In genomic region chr16:19523559-19524355, GRCh38 we compare ENCODE assay signal across 1 cellular context.
TF ChIP-seq lines count a peak whose summit lies in the region.

A gene with protein sequence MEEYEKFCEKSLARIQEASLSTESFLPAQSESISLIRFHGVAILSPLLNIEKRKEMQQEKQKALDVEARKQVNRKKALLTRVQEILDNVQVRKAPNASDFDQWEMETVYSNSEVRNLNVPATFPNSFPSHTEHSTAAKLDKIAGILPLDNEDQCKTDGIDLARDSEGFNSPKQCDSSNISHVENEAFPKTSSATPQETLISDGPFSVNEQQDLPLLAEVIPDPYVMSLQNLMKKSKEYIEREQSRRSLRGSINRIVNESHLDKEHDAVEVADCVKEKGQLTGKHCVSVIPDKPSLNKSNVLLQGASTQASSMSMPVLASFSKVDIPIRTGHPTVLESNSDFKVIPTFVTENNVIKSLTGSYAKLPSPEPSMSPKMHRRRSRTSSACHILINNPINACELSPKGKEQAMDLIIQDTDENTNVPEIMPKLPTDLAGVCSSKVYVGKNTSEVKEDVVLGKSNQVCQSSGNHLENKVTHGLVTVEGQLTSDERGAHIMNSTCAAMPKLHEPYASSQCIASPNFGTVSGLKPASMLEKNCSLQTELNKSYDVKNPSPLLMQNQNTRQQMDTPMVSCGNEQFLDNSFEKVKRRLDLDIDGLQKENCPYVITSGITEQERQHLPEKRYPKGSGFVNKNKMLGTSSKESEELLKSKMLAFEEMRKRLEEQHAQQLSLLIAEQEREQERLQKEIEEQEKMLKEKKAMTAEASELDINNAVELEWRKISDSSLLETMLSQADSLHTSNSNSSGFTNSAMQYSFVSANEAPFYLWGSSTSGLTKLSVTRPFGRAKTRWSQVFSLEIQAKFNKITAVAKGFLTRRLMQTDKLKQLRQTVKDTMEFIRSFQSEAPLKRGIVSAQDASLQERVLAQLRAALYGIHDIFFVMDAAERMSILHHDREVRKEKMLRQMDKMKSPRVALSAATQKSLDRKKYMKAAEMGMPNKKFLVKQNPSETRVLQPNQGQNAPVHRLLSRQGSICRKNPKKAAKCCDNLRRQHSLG (plus strand): TSS chr16:19523942. CDS start chr16:19527882, 3,940 bp downstream.

TF ChIP-seq in HEK293, 187 proteins besides CTCF, POLR2A, EP300 and RAD21 (continued from another document and continues in another):
- TF ChIP-seq ZNF10 (tag by site-specific recombination; IDR thresholded peaks at IDR 0.05) (no peak), ZNF530 (tag by site-specific recombination; IDR thresholded peaks at IDR 0.05; ENCODE audit: low read depth) (no peak), ZNF341 (tag by site-specific recombination; IDR thresholded peaks at IDR 0.05; ENCODE audit: low read depth) (peak; percentile 43; the same call in 1 of the 2 replicates), KLF8 (tag by site-specific recombination; IDR thresholded peaks at IDR 0.05) (peak; percentile 59), SCRT1 (tag by site-specific recombination; IDR thresholded peaks at IDR 0.05; ENCODE audit: borderline replicate concordance) (no peak), SETDB1 (IDR thresholded peaks at IDR 0.05; ENCODE audit: insufficient read length, low read length) (no peak), ZFP3 (tag by site-specific recombination; IDR thresholded peaks at IDR 0.05; ENCODE audit: low read depth) (no peak), ZNF211 (tag by site-specific recombination; IDR thresholded peaks at IDR 0.05; ENCODE audit: low read depth) (no peak), ZBTB10 (tag by site-specific recombination; IDR thresholded peaks at IDR 0.05) (no peak), BCL11B (tag by site-specific recombination; IDR thresholded peaks at IDR 0.05; ENCODE audit: low read depth) (no peak), ZNF274 (IDR thresholded peaks at IDR 0.05; ENCODE audit: low read length) (no peak), ZNF274 (tag by site-specific recombination; IDR thresholded peaks at IDR 0.05; ENCODE audit: borderline replicate concordance) (no peak), GLIS1 (tag by site-specific recombination; IDR thresholded peaks at IDR 0.05) (peak; percentile 33; the same call in 1 of the 2 replicates), ZNF776 (tag by site-specific recombination; IDR thresholded peaks at IDR 0.05; ENCODE audit: borderline replicate concordance) (no peak), PBX3 (CRISPR knock-in tag; IDR thresholded peaks at IDR 0.05) (peak; percentile 20; the same call in 1 of the 2 replicates), FEZF1 (tag by site-specific recombination; IDR thresholded peaks at IDR 0.05) (no peak), ZNF518A (tag by site-specific recombination; conservative IDR thresholded peaks at IDR 0.05; ENCODE audit: low read depth) (0 out of 2 replicates have a peak, but pooled peaks have one; percentile 9), ZFP69B (tag by site-specific recombination; IDR thresholded peaks at IDR 0.05) (no peak), ZFP37 (tag by site-specific recombination; IDR thresholded peaks at IDR 0.05) (no peak), ZBTB17 (tag by site-specific recombination; IDR thresholded peaks at IDR 0.05) (0 out of 2 replicates have a peak, but pooled peaks have one; percentile 72), ZNF214 (tag by site-specific recombination; IDR thresholded peaks at IDR 0.05; ENCODE audit: borderline replicate concordance) (no peak), ZBTB8A (tag by site-specific recombination; IDR thresholded peaks at IDR 0.05) (peak; percentile 90), SP2 (tag by site-specific recombination; IDR thresholded peaks at IDR 0.05) (peak; percentile 86), ZNF169 (tag by site-specific recombination; IDR thresholded peaks at IDR 0.05) (no peak), ZBTB1 (tag by site-specific recombination; IDR thresholded peaks at IDR 0.05) (no peak), KLF7 (tag by site-specific recombination; IDR thresholded peaks at IDR 0.05; ENCODE audit: borderline replicate concordance) (no peak), ZFHX2 (tag by site-specific recombination; conservative IDR thresholded peaks at IDR 0.05) (peak; percentile 11; the same call in 1 of the 2 replicates), EGR2 (tag by site-specific recombination; IDR thresholded peaks at IDR 0.05; ENCODE audit: low read depth) (peak; percentile 51; the same call in 1 of the 2 replicates), ZNF610 (tag by site-specific recombination; IDR thresholded peaks at IDR 0.05; ENCODE audit: borderline replicate concordance) (no peak), WT1 (tag by site-specific recombination; IDR thresholded peaks at IDR 0.05) (no peak), YY1 (tag by site-specific recombination; IDR thresholded peaks at IDR 0.05) (peak; percentile 70; the same call in 1 of the 2 replicates), ZNF292 (tag by site-specific recombination; IDR thresholded peaks at IDR 0.05; ENCODE audit: borderline replicate concordance, low read depth) (no peak)
- TF ChIP-seq, protein P1, sequence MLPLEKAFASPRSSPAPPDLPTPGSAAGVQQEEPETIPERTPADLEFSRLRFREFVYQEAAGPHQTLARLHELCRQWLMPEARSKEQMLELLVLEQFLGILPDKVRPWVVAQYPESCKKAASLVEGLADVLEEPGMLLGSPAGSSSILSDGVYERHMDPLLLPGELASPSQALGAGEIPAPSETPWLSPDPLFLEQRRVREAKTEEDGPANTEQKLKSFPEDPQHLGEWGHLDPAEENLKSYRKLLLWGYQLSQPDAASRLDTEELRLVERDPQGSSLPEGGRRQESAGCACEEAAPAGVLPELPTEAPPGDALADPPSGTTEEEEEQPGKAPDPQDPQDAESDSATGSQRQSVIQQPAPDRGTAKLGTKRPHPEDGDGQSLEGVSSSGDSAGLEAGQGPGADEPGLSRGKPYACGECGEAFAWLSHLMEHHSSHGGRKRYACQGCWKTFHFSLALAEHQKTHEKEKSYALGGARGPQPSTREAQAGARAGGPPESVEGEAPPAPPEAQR (tag by site-specific recombination; IDR thresholded peaks at IDR 0.05) = no peak
- TF ChIP-seq, protein P2, sequence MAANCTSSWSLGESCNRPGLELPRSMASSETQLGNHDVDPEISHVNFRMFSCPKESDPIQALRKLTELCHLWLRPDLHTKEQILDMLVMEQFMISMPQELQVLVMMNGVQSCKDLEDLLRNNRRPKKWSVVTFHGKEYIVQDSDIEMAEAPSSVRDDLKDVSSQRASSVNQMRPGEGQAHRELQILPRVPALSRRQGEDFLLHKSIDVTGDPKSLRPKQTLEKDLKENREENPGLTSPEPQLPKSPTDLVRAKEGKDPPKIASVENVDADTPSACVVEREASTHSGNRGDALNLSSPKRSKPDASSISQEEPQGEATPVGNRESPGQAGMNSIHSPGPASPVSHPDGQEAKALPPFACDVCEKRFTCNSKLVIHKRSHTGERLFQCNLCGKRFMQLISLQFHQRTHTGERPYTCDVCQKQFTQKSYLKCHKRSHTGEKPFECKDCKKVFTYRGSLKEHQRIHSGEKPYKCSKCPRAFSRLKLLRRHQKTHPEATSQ (tag by site-specific recombination; IDR thresholded peaks at IDR 0.05) = 0 out of 2 replicates have a peak, but pooled peaks have one; percentile 35
- TF ChIP-seq, protein P3, sequence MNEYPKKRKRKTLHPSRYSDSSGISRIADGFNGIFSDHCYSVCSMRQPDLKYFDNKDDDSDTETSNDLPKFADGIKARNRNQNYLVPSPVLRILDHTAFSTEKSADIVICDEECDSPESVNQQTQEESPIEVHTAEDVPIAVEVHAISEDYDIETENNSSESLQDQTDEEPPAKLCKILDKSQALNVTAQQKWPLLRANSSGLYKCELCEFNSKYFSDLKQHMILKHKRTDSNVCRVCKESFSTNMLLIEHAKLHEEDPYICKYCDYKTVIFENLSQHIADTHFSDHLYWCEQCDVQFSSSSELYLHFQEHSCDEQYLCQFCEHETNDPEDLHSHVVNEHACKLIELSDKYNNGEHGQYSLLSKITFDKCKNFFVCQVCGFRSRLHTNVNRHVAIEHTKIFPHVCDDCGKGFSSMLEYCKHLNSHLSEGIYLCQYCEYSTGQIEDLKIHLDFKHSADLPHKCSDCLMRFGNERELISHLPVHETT (tag by site-specific recombination; IDR thresholded peaks at IDR 0.05) = no peak
- TF ChIP-seq, protein P4, sequence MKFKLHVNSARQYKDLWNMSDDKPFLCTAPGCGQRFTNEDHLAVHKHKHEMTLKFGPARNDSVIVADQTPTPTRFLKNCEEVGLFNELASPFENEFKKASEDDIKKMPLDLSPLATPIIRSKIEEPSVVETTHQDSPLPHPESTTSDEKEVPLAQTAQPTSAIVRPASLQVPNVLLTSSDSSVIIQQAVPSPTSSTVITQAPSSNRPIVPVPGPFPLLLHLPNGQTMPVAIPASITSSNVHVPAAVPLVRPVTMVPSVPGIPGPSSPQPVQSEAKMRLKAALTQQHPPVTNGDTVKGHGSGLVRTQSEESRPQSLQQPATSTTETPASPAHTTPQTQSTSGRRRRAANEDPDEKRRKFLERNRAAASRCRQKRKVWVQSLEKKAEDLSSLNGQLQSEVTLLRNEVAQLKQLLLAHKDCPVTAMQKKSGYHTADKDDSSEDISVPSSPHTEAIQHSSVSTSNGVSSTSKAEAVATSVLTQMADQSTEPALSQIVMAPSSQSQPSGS (tag by site-specific recombination; IDR thresholded peaks at IDR 0.05; ENCODE audit: low read depth) = 0 out of 2 replicates have a peak, but pooled peaks have one; percentile 7
